In the genomic region with DNA sequence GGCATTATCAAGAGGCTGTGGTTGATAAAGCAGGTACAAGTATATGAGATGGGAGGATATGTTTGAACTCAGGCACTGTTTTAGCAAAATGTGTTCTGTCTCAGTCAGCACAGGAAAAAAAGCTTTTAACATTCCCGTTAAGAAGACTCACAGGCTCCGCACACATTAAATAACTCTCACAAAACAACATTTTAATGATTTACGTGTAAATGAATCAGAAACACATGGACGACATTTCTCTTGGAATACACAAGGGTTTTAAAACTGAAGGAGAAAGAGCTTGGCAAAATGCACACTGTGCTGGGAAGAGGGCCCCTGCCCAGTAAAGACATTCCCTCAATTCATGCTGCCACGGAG, we compare ENCODE assay signal across 1 cellular context.
TF ChIP-seq lines count a peak whose summit lies in the region.

No MANE protein-coding gene starts in this region.

TF ChIP-seq in IMR-90, 13 proteins besides CTCF, POLR2A, EP300 and RAD21:
- no peak for TF ChIP-seq SMC3 (IDR thresholded peaks at IDR 0.05; ENCODE audit: low read depth, low read length)
- no peak for TF ChIP-seq MAFK (IDR thresholded peaks at IDR 0.05; ENCODE audit: low read depth, low read length)
- no peak for TF ChIP-seq NFE2L2 (IDR thresholded peaks at IDR 0.05; ENCODE audit: low read depth, low read length)
- TF ChIP-seq FOS (IDR thresholded peaks at IDR 0.05; ENCODE audit: low read depth, low read length) = no peak
- TF ChIP-seq RCOR1 (IDR thresholded peaks at IDR 0.05; ENCODE audit: insufficient replicate concordance, low read length) = no peak
- no peak for TF ChIP-seq ELK1 (IDR thresholded peaks at IDR 0.05; ENCODE audit: borderline replicate concordance, low read depth, low read length)
- TF ChIP-seq CHD1 (IDR thresholded peaks at IDR 0.05; ENCODE audit: low read depth, low read length) = no peak
- no peak for TF ChIP-seq MXI1 (IDR thresholded peaks at IDR 0.05; ENCODE audit: borderline replicate concordance, low read depth, low read length)
- no peak for TF ChIP-seq BHLHE40 (IDR thresholded peaks at IDR 0.05; ENCODE audit: low read depth, low read length)
- TF ChIP-seq CEBPB (IDR thresholded peaks at IDR 0.05; ENCODE audit: low read depth, low read length) = no peak
- no peak for TF ChIP-seq RFX5 (IDR thresholded peaks at IDR 0.05; ENCODE audit: low read depth, low read length)
- TF ChIP-seq MAZ (IDR thresholded peaks at IDR 0.05; ENCODE audit: borderline replicate concordance, low read depth, low read length) = no peak
- TF ChIP-seq, protein P1, sequence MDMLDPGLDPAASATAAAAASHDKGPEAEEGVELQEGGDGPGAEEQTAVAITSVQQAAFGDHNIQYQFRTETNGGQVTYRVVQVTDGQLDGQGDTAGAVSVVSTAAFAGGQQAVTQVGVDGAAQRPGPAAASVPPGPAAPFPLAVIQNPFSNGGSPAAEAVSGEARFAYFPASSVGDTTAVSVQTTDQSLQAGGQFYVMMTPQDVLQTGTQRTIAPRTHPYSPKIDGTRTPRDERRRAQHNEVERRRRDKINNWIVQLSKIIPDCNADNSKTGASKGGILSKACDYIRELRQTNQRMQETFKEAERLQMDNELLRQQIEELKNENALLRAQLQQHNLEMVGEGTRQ (IDR thresholded peaks at IDR 0.05; ENCODE audit: low read depth, low read length) = no peak
